ENCODE assay signal across 25 cellular contexts in the genomic region with DNA sequence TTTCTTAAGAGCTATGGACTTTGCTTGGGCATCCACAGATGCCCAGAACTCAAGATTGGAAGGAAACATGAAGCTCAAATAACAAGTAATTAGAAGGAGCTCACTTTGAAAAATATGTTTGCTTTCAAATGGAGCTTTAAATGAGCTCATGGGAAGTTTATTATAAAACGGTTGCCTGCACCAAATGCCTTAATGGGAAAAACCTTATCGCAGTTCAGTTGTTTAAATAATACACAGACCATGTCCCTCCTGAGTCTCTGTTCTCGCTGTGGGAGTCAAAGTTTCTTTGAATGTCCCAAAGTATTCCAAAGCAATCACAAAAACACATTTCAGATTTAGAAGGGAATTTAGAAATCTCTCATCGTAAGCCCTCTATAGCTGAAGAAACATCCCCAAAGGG.
"Had no signal": no experiment of that assay in that cellular context is flagged by ENCODE, and none has a peak within 500 bp of the region (broad histone marks: within the 10 kb centered on the region; RNA-seq: fewer than 3 reads in every experiment).

No MANE protein-coding gene starts in this region.

- H3K9ac ChIP-seq: neural progenitor cell had no signal

- H3K27me3 ChIP-seq: esophagus muscularis mucosa, foreskin keratinocyte, gastroesophageal sphincter, neural progenitor cell, sigmoid colon, spleen, testis, tibial artery had no signal

- H3K27ac Mint-ChIP-seq: immature natural killer cell; naive thymus-derived CD4-positive, alpha-beta T cell; nephron; neural progenitor cell; stimulated activated memory B cell treated with anti-CD40 and anti-IgM and Interleukin-4, amounts not matched to agents 10 μg/mL and 1 μg/mL and 100 μg/mL, for 72 hours; type B pancreatic cell had no signal

- H3K36me3 ChIP-seq: esophagus muscularis mucosa, gastroesophageal sphincter, lower lobe of right lung, neural progenitor cell, sigmoid colon, spleen, tibial artery had no signal

- H3K4me2 ChIP-seq: neural progenitor cell had no signal

- H3K4me1 Mint-ChIP-seq: naive thymus-derived CD4-positive, alpha-beta T cell; nephron had no signal

- H2AFZ ChIP-seq: neural progenitor cell had no signal

- H3K9me3 ChIP-seq: esophagus muscularis mucosa, gastroesophageal sphincter, lower lobe of right lung, psoas muscle, sigmoid colon, testis, tibial artery had no signal

- H3K4me3 ChIP-seq: coronary artery, esophagus muscularis mucosa, gastroesophageal sphincter, lower lobe of right lung, neural progenitor cell, psoas muscle, sigmoid colon, spleen, testis, tibial artery had no signal

- H3K4me1 ChIP-seq: esophagus muscularis mucosa, foreskin keratinocyte, gastroesophageal sphincter, psoas muscle, sigmoid colon, testis, tibial artery had no signal

- ATAC-seq: foreskin keratinocyte; gastroesophageal sphincter; left ventricle myocardium superior; lower lobe of right lung; naive thymus-derived CD4-positive, alpha-beta T cell; psoas muscle; right cardiac atrium; stimulated activated memory B cell treated with anti-CD40 and anti-IgM and Interleukin-4, amounts not matched to agents 10 μg/mL and 1 μg/mL and 100 μg/mL, for 72 hours; stimulated activated naive CD8-positive, alpha-beta T cell treated with anti-CD3 and anti-CD28 coated beads, Interleukin-15, Interleukin-2, amounts not matched to agents 100 U/mL and 50 U/mL, for 24 hours had no signal

- H3K36me3 Mint-ChIP-seq: neural progenitor cell; stimulated activated memory B cell treated with anti-CD40 and anti-IgM and Interleukin-4, amounts not matched to agents 10 μg/mL and 1 μg/mL and 100 μg/mL, for 72 hours; type B pancreatic cell had no signal

- H3K4me3 Mint-ChIP-seq: immature natural killer cell; naive thymus-derived CD4-positive, alpha-beta T cell; nephron; neural progenitor cell; stimulated activated memory B cell treated with anti-CD40 and anti-IgM and Interleukin-4, amounts not matched to agents 10 μg/mL and 1 μg/mL and 100 μg/mL, for 72 hours; type B pancreatic cell had no signal

- H3K27me3 Mint-ChIP-seq: stimulated activated memory B cell treated with anti-CD40 and anti-IgM and Interleukin-4, amounts not matched to agents 10 μg/mL and 1 μg/mL and 100 μg/mL, for 72 hours; type B pancreatic cell had no signal

- H3K27ac ChIP-seq: coronary artery, esophagus muscularis mucosa, foreskin keratinocyte, gastroesophageal sphincter, lower lobe of right lung, neural progenitor cell, psoas muscle, sigmoid colon, spleen, testis, tibial artery had no signal

- DNase-seq: dermis blood vessel endothelial cell; effector memory CD4-positive, alpha-beta T cell; foreskin keratinocyte; hypothalamus; immature natural killer cell; left ventricle myocardium superior; lower lobe of right lung; midbrain; naive thymus-derived CD4-positive, alpha-beta T cell; psoas muscle; right cardiac atrium; sigmoid colon; spleen; stimulated activated CD4-positive, alpha-beta T cell treated with anti-CD3 and anti-CD28 coated beads, Interleukin-4, amount 100 ng/mL, for 4 hours; stimulated activated naive CD8-positive, alpha-beta T cell treated with anti-CD3 and anti-CD28 coated beads, Interleukin-15, Interleukin-2, amounts not matched to agents 100 U/mL and 50 U/mL, for 24 hours; substantia nigra; testis; tibial artery had no signal
